Comparison of ENCODE assay signal across 8 cellular contexts in genomic region chr18:79950440-79951341, GRCh38. TPM values are rescaled to one million over a fixed set of nuclear protein-coding genes. Genes with fewer than 3 reads are reported as not detected.
A peak's percentile ranks its signal among the peaks of the same experiment; 100 is the strongest.
DNase-seq lines count a peak whose midpoint lies in the region; ATAC-seq, FAIRE-seq and TF ChIP-seq lines count a peak whose summit lies in the region.

No MANE protein-coding gene starts in this region.

- DNase-seq in NCI-H69 (lab: John Stamatoyannopoulos, UW) (peak; percentile 69), bronchial epithelial cell (ENCODE audit: low read depth) (no peak), kidney epithelial cell (ENCODE audit: low read depth) (no peak), NCI-H345 (lab: John Stamatoyannopoulos, UW) (no peak)
- peak; percentile 33 for DNase-seq in stimulated activated naive CD8-positive, alpha-beta T cell treated with anti-CD3 and anti-CD28 coated beads, Interleukin-15, Interleukin-2, amounts not matched to agents 100 U/mL and 50 U/mL, for 24 hours
- no peak for DNase-seq in effector CD8-positive, alpha-beta T cell (lab: John Stamatoyannopoulos, UW)

- TF ChIP-seq CTCF in DOHH2 (IDR thresholded peaks at IDR 0.05; ENCODE audit: low read depth, low read length, poor library complexity, severe bottlenecking) (no peak), bronchial epithelial cell (IDR thresholded peaks at IDR 0.05; ENCODE audit: insufficient read depth, low read length, severe bottlenecking) (no peak), kidney epithelial cell (IDR thresholded peaks at IDR 0.05; ENCODE audit: insufficient read depth, low read length, poor library complexity, severe bottlenecking) (no peak)

- H3K9me2 ChIP-seq in DOHH2 (replicated peaks; ENCODE audit: control insufficient read depth, low read length): no peaks in the 10 kb centered on the region

- H3K4me3 ChIP-seq in DOHH2 (ENCODE audit: low read length) (peak overlapping the region; percentile 76), bronchial epithelial cell (ENCODE audit: low read depth, low read length) (peak overlapping the region; percentile 81), kidney epithelial cell (ENCODE audit: low read depth, low read length) (peak overlapping the region; percentile 81)

- peaks cover 18% of the 10 kb centered on the region for H4K20me1 ChIP-seq in DOHH2 (ENCODE audit: control insufficient read depth, insufficient read depth, low read depth, low read length)

- peaks cover 30% of the 10 kb centered on the region for H3K36me3 ChIP-seq in DOHH2 (ENCODE audit: control insufficient read depth, low read length)
- H3K36me3 ChIP-seq in bronchial epithelial cell (ENCODE audit: control insufficient read depth, insufficient read depth, low read length): peaks cover 6% of the 10 kb centered on the region
- no peaks in the 10 kb centered on the region for H3K36me3 ChIP-seq in kidney epithelial cell (ENCODE audit: control insufficient read depth, insufficient read depth, low read length)

- peaks cover 50% of the 10 kb centered on the region for H3K4me1 ChIP-seq in DOHH2 (ENCODE audit: control insufficient read depth, low read length)

- no peaks in the 10 kb centered on the region for H3K9me3 ChIP-seq in DOHH2 (ENCODE audit: control insufficient read depth, insufficient read depth, low read length)

- H3K27ac ChIP-seq in DOHH2 (ENCODE audit: low read depth, low read length): peak overlapping the region; percentile 92

- peak overlapping the region; percentile 79 for H3K4me2 ChIP-seq in DOHH2 (ENCODE audit: low read length)

- H3K27me3 ChIP-seq in DOHH2 (ENCODE audit: control insufficient read depth, low read length) (peaks cover 6% of the 10 kb centered on the region), bronchial epithelial cell (ENCODE audit: control insufficient read depth, insufficient read depth, low read length) (no peaks in the 10 kb centered on the region), kidney epithelial cell (ENCODE audit: control insufficient read depth, insufficient read depth, low read length) (no peaks in the 10 kb centered on the region)

- FAIRE-seq in bronchial epithelial cell (lab: Jason Lieb, UNC): no peak

- H3F3A ChIP-seq in DOHH2 (ENCODE audit: control insufficient read depth, insufficient read depth): peaks cover 12% of the 10 kb centered on the region

- ATAC-seq in GM21576 (IDR thresholded peaks at IDR 0.05; ENCODE audit: unreplicated experiment): peak; percentile 20
- peak; percentile 8 for ATAC-seq in stimulated activated naive CD8-positive, alpha-beta T cell treated with anti-CD3 and anti-CD28 coated beads, Interleukin-15, Interleukin-2, amounts not matched to agents 100 U/mL and 50 U/mL, for 24 hours

- peaks cover 51% of the 10 kb centered on the region for H3K79me2 ChIP-seq in DOHH2 (ENCODE audit: control insufficient read depth, low read length)

RNA-seq across cellular contexts. Expression of gene SLC66A2, which starts 0.8 kb away (rescaled TPM):
- total RNA-seq in bronchial epithelial cell (60.6 and 69.4 TPM in 2 replicates), kidney epithelial cell (30.5 and 36.3 TPM in 2 replicates)

RNA-seq across cellular contexts. Expression of gene HSBP1L1, which starts 13.8 kb away (rescaled TPM):
- total RNA-seq in bronchial epithelial cell (28.2 and 28.4 TPM in 2 replicates), kidney epithelial cell (26.4 and 29.3 TPM in 2 replicates)

RNA-seq across cellular contexts. Expression of gene TXNL4A, which starts 37.7 kb away (rescaled TPM):
- total RNA-seq in bronchial epithelial cell (44.0 and 53.5 TPM in 2 replicates), kidney epithelial cell (75.4 and 79.6 TPM in 2 replicates)

Comparison
In these comparisons a context has a peak if more than half of its experiments do, and no peak if none do; other contexts are left out.
1. DNase-seq: peak in NCI-H69 (single experiment) and stimulated activated naive CD8-positive, alpha-beta T cell treated with anti-CD3 and anti-CD28 coated beads, Interleukin-15, Interleukin-2, amounts not matched to agents 100 U/mL and 50 U/mL, for 24 hours (single experiment); none in bronchial epithelial cell (single experiment), kidney epithelial cell (single experiment), effector CD8-positive, alpha-beta T cell (single experiment) and NCI-H345 (single experiment).
2. Peak in every context shown above with its lines, with median percentiles within 50 percentile points of each other: H3K4me3 ChIP-seq.